Comparison of ENCODE assay signal across 26 cellular contexts in genomic region chr7:55463863-55464262, GRCh38.
"Had no signal": no experiment of that assay in that cellular context is flagged by ENCODE, and none has a peak within 500 bp of the region (broad histone marks: within the 10 kb centered on the region; RNA-seq: fewer than 3 reads in every experiment).

No MANE protein-coding gene starts in this region.

- H3K27ac ChIP-seq: brain microvascular endothelial cell, gastroesophageal sphincter, heart left ventricle, neutrophil, pancreas, right lobe of liver, transverse colon, VCaP had no signal

- H3K27ac Mint-ChIP-seq: activated CD4-positive, alpha-beta memory T cell treated with anti-CD3 and anti-CD28 coated beads for 36 hours; activated CD8-positive, alpha-beta memory T cell treated with anti-CD3 and anti-CD28 coated beads, Interleukin-2, amount 10 ng/mL, durations not matched to agents 7 days and 5 days; mesothelial cell of epicardium had no signal

- H3K27me3 Mint-ChIP-seq: activated CD4-positive, alpha-beta memory T cell treated with anti-CD3 and anti-CD28 coated beads for 36 hours; activated CD8-positive, alpha-beta memory T cell treated with anti-CD3 and anti-CD28 coated beads, Interleukin-2, amount 10 ng/mL, durations not matched to agents 7 days and 5 days; natural killer cell treated with Interleukin-12 subunit alpha and Interleukin-12 subunit beta and Interleukin-15 and Interleukin-18, amount 100 ng/mL, for 72 hours had no signal

- DNase-seq: activated CD4-positive, alpha-beta memory T cell treated with anti-CD3 and anti-CD28 coated beads for 36 hours; activated CD4-positive, CD25-positive, alpha-beta regulatory T cell treated with anti-CD3 and anti-CD28 coated beads, Interleukin-2, amount 50 U/mL, for 72 hours; activated CD8-positive, alpha-beta memory T cell treated with anti-CD3 and anti-CD28 coated beads, Interleukin-2, amount 10 ng/mL, durations not matched to agents 7 days and 5 days; activated naive CD4-positive, alpha-beta T cell; aorta; cortex of kidney; effector CD4-positive, alpha-beta T cell; heart left ventricle; kidney; pancreas; right lobe of liver; stimulated activated CD4-positive, alpha-beta T cell treated with anti-CD3 and anti-CD28 coated beads, Interleukin-4, amount 100 ng/mL, for 24 hours; stimulated activated naive CD4-positive, alpha-beta T cell treated with Interleukin-2 at 50 U/mL for 16 hours; substantia nigra; T-helper 2 cell; transverse colon had no signal

- H3K36me3 ChIP-seq: right lobe of liver had no signal

- H3K4me1 ChIP-seq: gastroesophageal sphincter, heart left ventricle, pancreas, right lobe of liver, transverse colon had no signal

- H3K4me3 ChIP-seq: gastroesophageal sphincter, heart left ventricle, lung, pancreas, right lobe of liver, smooth muscle cell, transverse colon had no signal

- ATAC-seq: activated CD8-positive, alpha-beta memory T cell treated with anti-CD3 and anti-CD28 coated beads, Interleukin-2, amount 10 ng/mL, durations not matched to agents 7 days and 5 days; esophagus mucosa; gastroesophageal sphincter; left lobe of liver; pancreas; right lobe of liver had no signal

- H3K4me3 Mint-ChIP-seq: activated CD4-positive, alpha-beta memory T cell treated with anti-CD3 and anti-CD28 coated beads for 36 hours; activated CD8-positive, alpha-beta memory T cell treated with anti-CD3 and anti-CD28 coated beads, Interleukin-2, amount 10 ng/mL, durations not matched to agents 7 days and 5 days; mesothelial cell of epicardium; natural killer cell treated with Interleukin-12 subunit alpha and Interleukin-12 subunit beta and Interleukin-15 and Interleukin-18, amount 100 ng/mL, for 72 hours had no signal

- H3K9me3 ChIP-seq: neutrophil, right lobe of liver had no signal

- H3K4me1 Mint-ChIP-seq: mesothelial cell of epicardium had no signal

- H3K27me3 ChIP-seq: brain microvascular endothelial cell, gastroesophageal sphincter, heart left ventricle, neutrophil, pancreas, right lobe of liver, transverse colon had no signal
